ENCODE assay signal across 19 cellular contexts in genomic region chr15:88139936-88140335, GRCh38.
"Had no signal": no experiment of that assay in that cellular context is flagged by ENCODE, and none has a peak within 500 bp of the region (broad histone marks: within the 10 kb centered on the region; RNA-seq: fewer than 3 reads in every experiment).

No MANE protein-coding gene starts in this region.

- DNase-seq: activated CD4-positive, alpha-beta T cell treated with anti-CD3 and anti-CD28 coated beads for 4 hours; activated CD8-positive, alpha-beta memory T cell treated with anti-CD3 and anti-CD28 coated beads, Interleukin-2, amount 50 U/mL, for 4 hours; activated CD8-positive, alpha-beta T cell treated with anti-CD3 and anti-CD28 coated beads for 36 hours; activated naive CD4-positive, alpha-beta T cell treated with anti-CD3 and anti-CD28 coated beads, Interleukin-2, amount 50 U/mL, for 16 hours; activated naive CD8-positive, alpha-beta T cell treated with anti-CD3 and anti-CD28 coated beads, Interleukin-2, amount 10 ng/mL, durations not matched to agents 7 days and 5 days; activated T-cell treated with anti-CD3 and anti-CD28 coated beads, Interleukin-2, amount 50 U/mL, for 1 hour; adrenal gland; caudate nucleus; MM.1S; NCI-H1105; NCI-H1436; NCI-H1694 treated with DMSO at 0.1 percent for 48 hours; NCI-H2029 treated with DMSO at 0.1 percent for 48 hours; NCI-H446 treated with DMSO at 0.1 percent for 48 hours; NCI-H526; PC-3; SHP77; SW 1271 had no signal

- FAIRE-seq: RCC 7860 had no signal
